ENCODE assay signal across 1 cellular context in genomic region chr4:118683513-118683912, GRCh38.
TF ChIP-seq lines count a peak whose summit lies in the region.

No MANE protein-coding gene starts in this region.

TF ChIP-seq in HCT116, 20 proteins besides CTCF, POLR2A, EP300 and RAD21 (continued from another document):
- no peak for TF ChIP-seq REST (IDR thresholded peaks at IDR 0.05; ENCODE audit: low read depth)
- no peak; the same call in 1 of the 2 replicates for TF ChIP-seq SIN3A (IDR thresholded peaks at IDR 0.05; ENCODE audit: low read depth)
- peak; percentile 58 for TF ChIP-seq POLR2AphosphoS5 (IDR thresholded peaks at IDR 0.05; ENCODE audit: low read depth, low read length)
- TF ChIP-seq MAX (IDR thresholded peaks at IDR 0.05), result peak; percentile 18; the same call in 1 of the 2 replicates
- no peak for TF ChIP-seq FOSL1 (IDR thresholded peaks at IDR 0.05; ENCODE audit: low read depth)
- TF ChIP-seq CEBPB (IDR thresholded peaks at IDR 0.05; ENCODE audit: low read depth), result no peak
- no peak for TF ChIP-seq EZH2 (IDR thresholded peaks at IDR 0.05)
